ENCODE assay signal across 19 cellular contexts in the genomic region with DNA sequence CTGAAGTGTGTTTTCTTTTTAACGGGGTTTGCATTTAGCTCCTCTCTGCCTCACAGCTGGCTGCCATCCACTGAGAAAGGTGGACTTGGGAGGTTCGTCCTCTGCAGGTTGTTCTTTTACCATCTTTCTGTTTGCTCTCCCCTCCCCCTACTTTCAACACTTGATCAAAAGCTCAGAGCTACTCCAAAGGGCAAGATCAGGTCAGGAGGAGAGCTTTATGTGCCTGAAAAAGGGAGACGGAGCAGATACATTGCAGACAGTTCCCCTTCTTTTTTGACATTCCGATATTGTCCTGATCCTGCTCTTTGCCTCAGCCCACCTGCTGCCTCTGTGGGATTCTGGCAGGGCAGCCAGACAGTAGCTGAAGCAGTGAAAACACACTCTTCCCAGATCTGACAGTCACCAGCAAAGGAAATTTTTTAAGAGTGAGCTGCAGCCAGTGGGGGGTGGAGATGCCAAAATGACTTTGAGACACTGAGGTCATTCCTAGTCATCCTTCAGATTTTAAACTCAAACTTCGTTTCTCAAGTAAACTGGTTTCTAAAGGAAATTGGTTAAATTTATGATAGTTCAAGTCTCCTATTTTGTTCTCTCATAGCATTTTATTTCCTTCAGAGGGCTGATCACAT. TPM values are rescaled to one million over a fixed set of nuclear protein-coding genes. Genes with fewer than 3 reads are reported as not detected.
DNase-seq lines count a peak whose midpoint lies in the region; ATAC-seq and TF ChIP-seq lines count a peak whose summit lies in the region.
"Had no signal": no experiment of that assay in that cellular context is flagged by ENCODE, and none has a peak within 500 bp of the region (broad histone marks: within the 10 kb centered on the region; RNA-seq: fewer than 3 reads in every experiment).

No MANE protein-coding gene starts in this region.

- H3K27ac Mint-ChIP-seq in GM23338 (no peak overlapping the region), Calu3 (ENCODE audit: unreplicated experiment) (no peak overlapping the region)
- H3K27ac Mint-ChIP-seq: CD4-positive, CD25-positive, alpha-beta regulatory T cell had no signal

- H3K4me1 Mint-ChIP-seq in GM23338 (peaks cover 33% of the 10 kb centered on the region), Calu3 (ENCODE audit: low read depth, unreplicated experiment) (peaks cover 7% of the 10 kb centered on the region)

- peaks cover 27% of the 10 kb centered on the region for H3K4me1 ChIP-seq in GM23338 (ENCODE audit: insufficient read depth)
- H3K4me1 ChIP-seq: ascending aorta, gastrocnemius medialis had no signal

- no peaks in the 10 kb centered on the region for H4K20me1 ChIP-seq in GM23338 (replicated peaks; ENCODE audit: insufficient read depth)

- DNase-seq in GM23338 (ENCODE audit: low spot score) (peak; percentile 21), astrocyte of the hippocampus (ENCODE audit: low read depth, low spot score) (peak; percentile 38), kidney tubule cell (ENCODE audit: low spot score) (peak; percentile 66), smooth muscle cell of the brain vasculature (ENCODE audit: low read depth, low spot score) (peak; percentile 9), NCI-H128 (lab: John Stamatoyannopoulos, UW; ENCODE audit: unreplicated experiment) (no peak), Calu3 (no peak), NCI-H1092 treated with DMSO at 0.1 percent for 48 hours (lab: John Stamatoyannopoulos, UW) (no peak)
- DNase-seq: activated effector memory CD4-positive, alpha-beta T cell treated with anti-CD3 and anti-CD28 coated beads, Interleukin-2, amount 50 U/mL, for 16 hours; CD4-positive, CD25-positive, alpha-beta regulatory T cell; effector CD8-positive, alpha-beta T cell; gastrocnemius medialis; NCI-H1105 had no signal

- H3F3A ChIP-seq in GM23338 (replicated peaks; ENCODE audit: low read depth), result no peaks in the 10 kb centered on the region

- H3K27me3 ChIP-seq in GM23338 (ENCODE audit: insufficient read depth), result no peaks in the 10 kb centered on the region
- H3K27me3 ChIP-seq: ascending aorta, gastrocnemius medialis had no signal

- CTCF ChIA-PET in Calu3 (lab: Charles Lee), result no interaction called here

- H3K9me2 ChIP-seq in GM23338 (ENCODE audit: insufficient read depth), result no peaks in the 10 kb centered on the region; the same call in 1 of the 2 replicates

- ATAC-seq in GM23338, result peak; percentile 44
- ATAC-seq: gastrocnemius medialis had no signal

- H3K36me3 Mint-ChIP-seq in GM23338 (ENCODE audit: low read depth), result peaks cover 6% of the 10 kb centered on the region; the same call in 1 of the 3 replicates
- peaks cover 9% of the 10 kb centered on the region for H3K36me3 Mint-ChIP-seq in Calu3 (ENCODE audit: insufficient read depth, unreplicated experiment)

- H3K4me3 ChIP-seq in GM23338, result no peak overlapping the region
- H3K4me3 ChIP-seq: ascending aorta, gastrocnemius medialis had no signal

- no peaks in the 10 kb centered on the region for H3K79me2 ChIP-seq in GM23338 (replicated peaks; ENCODE audit: insufficient read depth)

- TF ChIP-seq CTCF in GM23338 (conservative IDR thresholded peaks at IDR 0.05; ENCODE audit: low read depth in 2 of 2), result no peak
- TF ChIP-seq CTCF in Calu3 (IDR thresholded peaks at IDR 0.05; ENCODE audit: unreplicated experiment), result no peak

- intact Hi-C loops in Calu3 (cut with micrococcal nuclease; ENCODE audit: unreplicated experiment), result no loop called here

- H3K27me3 Mint-ChIP-seq in GM23338 (ENCODE audit: insufficient read depth, low read depth, poor library complexity), result no peaks in the 10 kb centered on the region
- no peaks in the 10 kb centered on the region for H3K27me3 Mint-ChIP-seq in Calu3 (ENCODE audit: unreplicated experiment)
- H3K27me3 Mint-ChIP-seq: CD4-positive, CD25-positive, alpha-beta regulatory T cell; IgD-negative memory B cell had no signal

- H3K4me3 Mint-ChIP-seq in GM23338, result no peak overlapping the region
- H3K4me3 Mint-ChIP-seq in Calu3 (ENCODE audit: low read depth, unreplicated experiment), result no peak overlapping the region
- H3K4me3 Mint-ChIP-seq: CD4-positive, CD25-positive, alpha-beta regulatory T cell; IgD-negative memory B cell had no signal

- H3K36me3 ChIP-seq in GM23338 (ENCODE audit: insufficient read depth), result no peaks in the 10 kb centered on the region
- H3K36me3 ChIP-seq: gastrocnemius medialis had no signal

- BruUV-seq in Calu3 (replicated peaks; lab: Mats Ljungman, UMichigan), result no TSS peak

- no peak overlapping the region for H3K27ac ChIP-seq in GM23338 (ENCODE audit: low read depth)
- H3K27ac ChIP-seq: ascending aorta, gastrocnemius medialis, VCaP had no signal

- no peak overlapping the region for H2AFZ ChIP-seq in GM23338

- H3K9me3 Mint-ChIP-seq in GM23338 (no peaks in the 10 kb centered on the region), Calu3 (ENCODE audit: low read depth, unreplicated experiment) (no peaks in the 10 kb centered on the region)
- H3K9me3 Mint-ChIP-seq: CD4-positive, CD25-positive, alpha-beta regulatory T cell; IgD-negative memory B cell had no signal

- peak overlapping the region; percentile 43; the same call in 1 of the 2 replicates for H3K4me2 ChIP-seq in GM23338

TF ChIP-seq in GM23338, 12 proteins besides CTCF, POLR2A, EP300 and RAD21 (continues in another document):
- TF ChIP-seq, protein P1, sequence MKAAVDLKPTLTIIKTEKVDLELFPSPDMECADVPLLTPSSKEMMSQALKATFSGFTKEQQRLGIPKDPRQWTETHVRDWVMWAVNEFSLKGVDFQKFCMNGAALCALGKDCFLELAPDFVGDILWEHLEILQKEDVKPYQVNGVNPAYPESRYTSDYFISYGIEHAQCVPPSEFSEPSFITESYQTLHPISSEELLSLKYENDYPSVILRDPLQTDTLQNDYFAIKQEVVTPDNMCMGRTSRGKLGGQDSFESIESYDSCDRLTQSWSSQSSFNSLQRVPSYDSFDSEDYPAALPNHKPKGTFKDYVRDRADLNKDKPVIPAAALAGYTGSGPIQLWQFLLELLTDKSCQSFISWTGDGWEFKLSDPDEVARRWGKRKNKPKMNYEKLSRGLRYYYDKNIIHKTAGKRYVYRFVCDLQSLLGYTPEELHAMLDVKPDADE (IDR thresholded peaks at IDR 0.05), result no peak
- no peak for TF ChIP-seq JUNB (IDR thresholded peaks at IDR 0.05; ENCODE audit: unreplicated experiment)
- no peak for TF ChIP-seq ZNF331 (CRISPR knock-in tag; IDR thresholded peaks at IDR 0.05; ENCODE audit: low read depth)
- TF ChIP-seq, protein P2, sequence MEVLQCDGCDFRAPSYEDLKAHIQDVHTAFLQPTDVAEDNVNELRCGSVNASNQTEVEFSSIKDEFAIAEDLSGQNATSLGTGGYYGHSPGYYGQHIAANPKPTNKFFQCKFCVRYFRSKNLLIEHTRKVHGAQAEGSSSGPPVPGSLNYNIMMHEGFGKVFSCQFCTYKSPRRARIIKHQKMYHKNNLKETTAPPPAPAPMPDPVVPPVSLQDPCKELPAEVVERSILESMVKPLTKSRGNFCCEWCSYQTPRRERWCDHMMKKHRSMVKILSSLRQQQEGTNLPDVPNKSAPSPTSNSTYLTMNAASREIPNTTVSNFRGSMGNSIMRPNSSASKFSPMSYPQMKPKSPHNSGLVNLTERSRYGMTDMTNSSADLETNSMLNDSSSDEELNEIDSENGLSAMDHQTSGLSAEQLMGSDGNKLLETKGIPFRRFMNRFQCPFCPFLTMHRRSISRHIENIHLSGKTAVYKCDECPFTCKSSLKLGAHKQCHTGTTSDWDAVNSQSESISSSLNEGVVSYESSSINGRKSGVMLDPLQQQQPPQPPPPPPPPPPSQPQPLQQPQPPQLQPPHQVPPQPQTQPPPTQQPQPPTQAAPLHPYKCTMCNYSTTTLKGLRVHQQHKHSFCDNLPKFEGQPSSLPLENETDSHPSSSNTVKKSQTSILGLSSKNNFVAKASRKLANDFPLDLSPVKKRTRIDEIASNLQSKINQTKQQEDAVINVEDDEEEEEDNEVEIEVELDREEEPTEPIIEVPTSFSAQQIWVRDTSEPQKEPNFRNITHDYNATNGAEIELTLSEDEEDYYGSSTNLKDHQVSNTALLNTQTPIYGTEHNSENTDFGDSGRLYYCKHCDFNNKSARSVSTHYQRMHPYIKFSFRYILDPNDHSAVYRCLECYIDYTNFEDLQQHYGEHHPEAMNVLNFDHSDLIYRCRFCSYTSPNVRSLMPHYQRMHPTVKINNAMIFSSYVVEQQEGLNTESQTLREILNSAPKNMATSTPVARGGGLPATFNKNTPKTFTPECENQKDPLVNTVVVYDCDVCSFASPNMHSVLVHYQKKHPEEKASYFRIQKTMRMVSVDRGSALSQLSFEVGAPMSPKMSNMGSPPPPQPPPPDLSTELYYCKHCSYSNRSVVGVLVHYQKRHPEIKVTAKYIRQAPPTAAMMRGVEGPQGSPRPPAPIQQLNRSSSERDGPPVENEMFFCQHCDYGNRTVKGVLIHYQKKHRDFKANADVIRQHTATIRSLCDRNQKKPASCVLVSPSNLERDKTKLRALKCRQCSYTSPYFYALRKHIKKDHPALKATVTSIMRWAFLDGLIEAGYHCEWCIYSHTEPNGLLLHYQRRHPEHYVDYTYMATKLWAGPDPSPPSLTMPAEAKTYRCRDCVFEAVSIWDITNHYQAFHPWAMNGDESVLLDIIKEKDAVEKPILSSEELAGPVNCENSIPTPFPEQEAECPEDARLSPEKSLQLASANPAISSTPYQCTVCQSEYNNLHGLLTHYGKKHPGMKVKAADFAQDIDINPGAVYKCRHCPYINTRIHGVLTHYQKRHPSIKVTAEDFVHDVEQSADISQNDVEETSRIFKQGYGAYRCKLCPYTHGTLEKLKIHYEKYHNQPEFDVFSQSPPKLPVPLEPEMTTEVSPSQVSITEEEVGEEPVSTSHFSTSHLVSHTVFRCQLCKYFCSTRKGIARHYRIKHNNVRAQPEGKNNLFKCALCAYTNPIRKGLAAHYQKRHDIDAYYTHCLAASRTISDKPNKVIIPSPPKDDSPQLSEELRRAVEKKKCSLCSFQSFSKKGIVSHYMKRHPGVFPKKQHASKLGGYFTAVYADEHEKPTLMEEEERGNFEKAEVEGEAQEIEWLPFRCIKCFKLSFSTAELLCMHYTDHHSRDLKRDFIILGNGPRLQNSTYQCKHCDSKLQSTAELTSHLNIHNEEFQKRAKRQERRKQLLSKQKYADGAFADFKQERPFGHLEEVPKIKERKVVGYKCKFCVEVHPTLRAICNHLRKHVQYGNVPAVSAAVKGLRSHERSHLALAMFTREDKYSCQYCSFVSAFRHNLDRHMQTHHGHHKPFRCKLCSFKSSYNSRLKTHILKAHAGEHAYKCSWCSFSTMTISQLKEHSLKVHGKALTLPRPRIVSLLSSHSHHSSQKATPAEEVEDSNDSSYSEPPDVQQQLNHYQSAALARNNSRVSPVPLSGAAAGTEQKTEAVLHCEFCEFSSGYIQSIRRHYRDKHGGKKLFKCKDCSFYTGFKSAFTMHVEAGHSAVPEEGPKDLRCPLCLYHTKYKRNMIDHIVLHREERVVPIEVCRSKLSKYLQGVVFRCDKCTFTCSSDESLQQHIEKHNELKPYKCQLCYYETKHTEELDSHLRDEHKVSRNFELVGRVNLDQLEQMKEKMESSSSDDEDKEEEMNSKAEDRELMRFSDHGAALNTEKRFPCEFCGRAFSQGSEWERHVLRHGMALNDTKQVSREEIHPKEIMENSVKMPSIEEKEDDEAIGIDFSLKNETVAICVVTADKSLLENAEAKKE (CRISPR knock-in tag; IDR thresholded peaks at IDR 0.05), result no peak
- TF ChIP-seq STAT1 (IDR thresholded peaks at IDR 0.05; ENCODE audit: unreplicated experiment), result no peak

RNA-seq across cellular contexts. Expression of a gene that starts 26.5 kb away (rescaled TPM):
- not detected in 2 replicates for total RNA-seq in GM23338 (2014; rRNA removed; shearing (Covaris generic))
- polyA plus RNA-seq in GM23338 (2016; fragmentation: Nextera tagmentation; extraction: Ambion mirVana), result 0.09 TPM in 1 of 2 replicates, not detected in the other
- not detected in 2 replicates for total RNA-seq in Calu3 (2022)
- total RNA-seq: activated CD8-positive, alpha-beta memory T cell treated with anti-CD3 and anti-CD28 coated beads for 36 hours; ascending aorta; CD4-positive, CD25-positive, alpha-beta regulatory T cell; G401; gastrocnemius medialis; posterior vena cava; temporal lobe had no signal
- polyA plus RNA-seq: CD4-positive, CD25-positive, alpha-beta regulatory T cell; IgD-negative memory B cell had no signal

Comparison
In these comparisons a context has a peak if more than half of its experiments do, and no peak if none do; other contexts are left out.
1. DNase-seq: peak in GM23338 (single experiment), astrocyte of the hippocampus (single experiment), kidney tubule cell (single experiment) and smooth muscle cell of the brain vasculature (single experiment); none in NCI-H128 (single experiment), Calu3 (single experiment) and NCI-H1092 treated with DMSO at 0.1 percent for 48 hours (single experiment).